ENCODE assay signal across 8 cellular contexts in the genomic region with DNA sequence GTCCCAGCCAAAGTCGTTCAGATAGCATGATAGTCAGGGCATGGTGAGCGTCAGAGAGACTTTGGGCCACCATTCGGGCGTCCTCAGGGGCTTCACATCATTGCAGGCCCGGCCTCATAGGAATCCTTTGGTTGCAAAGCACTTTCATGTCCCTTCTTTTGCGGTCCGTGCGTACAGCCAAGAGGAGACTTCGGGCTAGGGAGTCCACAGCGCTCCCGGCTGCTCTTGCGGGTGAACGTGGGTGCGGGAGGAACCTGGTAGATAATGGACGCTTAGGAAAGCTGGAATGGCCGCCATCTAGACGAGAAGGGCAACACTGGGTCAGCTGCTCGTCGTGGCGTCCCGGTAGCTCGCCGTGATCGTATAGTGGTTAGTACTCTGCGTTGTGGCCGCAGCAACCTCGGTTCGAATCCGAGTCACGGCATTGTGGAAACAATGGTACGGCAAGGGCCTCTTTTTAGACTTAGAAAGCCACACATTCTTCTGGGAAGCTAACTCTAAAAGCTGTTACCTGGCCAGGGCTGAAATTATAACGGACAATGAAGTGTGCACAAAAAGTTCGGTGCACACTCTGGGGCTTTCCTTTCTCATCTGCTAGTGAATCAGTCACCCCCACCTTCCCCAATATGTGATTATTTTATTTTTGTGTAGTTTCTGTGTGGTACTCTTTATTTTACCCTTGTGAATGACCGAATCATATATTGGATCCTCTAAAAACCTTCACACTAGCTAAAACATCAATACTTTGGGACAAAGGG.
DNase-seq lines count a peak whose midpoint lies in the region; ATAC-seq lines count a peak whose summit lies in the region.

No MANE protein-coding gene starts in this region.

- H3K36me3 Mint-ChIP-seq in central memory CD8-positive, alpha-beta T cell (ENCODE audit: insufficient read depth): peaks cover 4% of the 10 kb centered on the region

- peaks cover 7% of the 10 kb centered on the region for H3K27me3 Mint-ChIP-seq in central memory CD8-positive, alpha-beta T cell

- H3K4me3 Mint-ChIP-seq in central memory CD8-positive, alpha-beta T cell: no peak overlapping the region

- DNase-seq in DMS153 treated with DMSO at 0.1 percent for 48 hours (lab: John Stamatoyannopoulos, UW; ENCODE audit: unreplicated experiment): peak; percentile 18
- peak; percentile 71 for DNase-seq in NCI-H2227 treated with DMSO at 0.1 percent for 48 hours (lab: John Stamatoyannopoulos, UW)
- DNase-seq in activated CD4-positive, CD25-positive, alpha-beta regulatory T cell treated with anti-CD3 and anti-CD28 coated beads, Interleukin-2, amount 50 U/mL, for 16 hours (ENCODE audit: low read depth, low spot score): peak; percentile 50
- peak; percentile 64 to 65 for DNase-seq in central memory CD8-positive, alpha-beta T cell (ENCODE audit: low spot score in 2 of 2)
- DNase-seq in kidney glomerular epithelial cell (lab: John Stamatoyannopoulos, UW): peak; percentile 72
- peak; percentile 90 for DNase-seq in stimulated activated CD4-positive, alpha-beta T cell treated with anti-CD3 and anti-CD28 coated beads, Interleukin-15, amount 100 ng/mL, for 24 hours
- no peak for DNase-seq in GM19238 (ENCODE audit: insufficient read length, low spot score)

- H3K4me1 Mint-ChIP-seq in central memory CD8-positive, alpha-beta T cell: peaks cover 5% of the 10 kb centered on the region

- H3K27ac Mint-ChIP-seq in central memory CD8-positive, alpha-beta T cell (ENCODE audit: low read depth): no peak overlapping the region

- H3K9me3 Mint-ChIP-seq in central memory CD8-positive, alpha-beta T cell: no peaks in the 10 kb centered on the region

- peak; percentile 18 for ATAC-seq in HG02798 (IDR thresholded peaks at IDR 0.05; ENCODE audit: poor library complexity, unreplicated experiment)
- ATAC-seq in central memory CD8-positive, alpha-beta T cell (replicated peaks; ENCODE audit: extremely low read depth, poor library complexity, severe bottlenecking): peak; percentile 14
